26 cellular contexts compared by ENCODE assay signal in the genomic region with DNA sequence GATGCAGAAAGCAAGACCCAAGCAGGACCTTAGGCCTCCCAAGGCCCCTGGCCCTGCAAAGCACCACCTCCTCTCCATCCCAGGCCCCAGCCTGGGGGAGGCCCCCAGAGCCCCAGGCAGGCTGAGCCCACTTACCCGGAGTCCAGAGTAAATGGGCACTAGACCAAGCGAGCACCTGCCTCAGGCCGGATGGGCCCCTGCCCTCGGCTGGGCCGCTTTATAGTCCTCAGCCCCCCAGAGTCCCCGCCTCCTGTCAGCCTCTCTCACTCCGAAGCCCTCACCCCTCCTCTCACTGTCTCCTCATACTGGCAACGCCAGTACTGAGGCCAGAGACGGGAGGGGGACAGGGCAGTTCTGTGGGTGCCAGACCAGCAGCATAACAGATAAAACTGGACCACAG. TPM values are rescaled to one million over a fixed set of nuclear protein-coding genes. Genes with fewer than 3 reads are reported as not detected.
"Had no signal": no experiment of that assay in that cellular context is flagged by ENCODE, and none has a peak within 500 bp of the region (broad histone marks: within the 10 kb centered on the region; RNA-seq: fewer than 3 reads in every experiment).

A gene with protein sequence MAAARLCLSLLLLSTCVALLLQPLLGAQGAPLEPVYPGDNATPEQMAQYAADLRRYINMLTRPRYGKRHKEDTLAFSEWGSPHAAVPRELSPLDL (minus strand): TSS at position 191 of the 400 bp plus-strand sequence. CDS start 822 bp downstream, outside the sequence.

- H2AFZ ChIP-seq: PC-9 had no signal

- H3K27ac ChIP-seq: ascending aorta, PC-9 had no signal

- H3K36me3 ChIP-seq: ascending aorta had no signal

- H3K9me3 Mint-ChIP-seq: activated naive CD4-positive, alpha-beta T cell treated with anti-CD3 and anti-CD28 coated beads, Interleukin-2, amount 50 U/mL, for 72 hours; activated naive CD8-positive, alpha-beta T cell treated with anti-CD3 and anti-CD28 coated beads, Interleukin-2, amount 50 U/mL, for 24 hours; activated T-cell treated with anti-CD3 and anti-CD28 coated beads, Interleukin-2, amount 50 U/mL, for 4 hours; brain; WTC11 had no signal

- H3K36me3 Mint-ChIP-seq: activated naive CD4-positive, alpha-beta T cell treated with anti-CD3 and anti-CD28 coated beads, Interleukin-2, amount 50 U/mL, for 72 hours; brain; WTC11 had no signal

- H3K27ac Mint-ChIP-seq: activated naive CD8-positive, alpha-beta T cell treated with anti-CD3 and anti-CD28 coated beads, Interleukin-2, amount 50 U/mL, for 24 hours; T-helper 17 cell had no signal

- H3K4me1 ChIP-seq: ascending aorta had no signal

- H3K4me2 ChIP-seq: PC-9 had no signal

- ATAC-seq: activated naive CD4-positive, alpha-beta T cell treated with anti-CD3 and anti-CD28 coated beads, Interleukin-2, amount 50 U/mL, for 72 hours; activated naive CD8-positive, alpha-beta T cell treated with anti-CD3 and anti-CD28 coated beads, Interleukin-2, amount 50 U/mL, for 24 hours; activated T-cell treated with anti-CD3 and anti-CD28 coated beads, Interleukin-2, amount 50 U/mL, for 4 hours; T-helper 17 cell; WTC11 had no signal

- H3K4me3 Mint-ChIP-seq: activated naive CD8-positive, alpha-beta T cell treated with anti-CD3 and anti-CD28 coated beads, Interleukin-2, amount 50 U/mL, for 24 hours; activated T-cell treated with anti-CD3 and anti-CD28 coated beads, Interleukin-2, amount 50 U/mL, for 4 hours; brain; T-helper 17 cell; WTC11 had no signal

- DNase-seq: activated CD4-positive, alpha-beta T cell treated with anti-CD3 and anti-CD28 coated beads for 48 hours; activated CD4-positive, alpha-beta T cell treated with anti-CD3 and anti-CD28 coated beads, Interleukin-2, amount 50 U/mL, for 4 hours; activated CD4-positive, CD25-positive, alpha-beta regulatory T cell treated with anti-CD3 and anti-CD28 coated beads, Interleukin-2, amount 50 U/mL, for 72 hours; activated CD8-positive, alpha-beta memory T cell treated with anti-CD3 and anti-CD28 coated beads for 24 hours; activated effector memory CD4-positive, alpha-beta T cell treated with anti-CD3 and anti-CD28 coated beads, Interleukin-2, amount 50 U/mL, for 16 hours; activated naive CD4-positive, alpha-beta T cell treated with Interleukin-2 at 50 U/mL for 16 hours; activated naive CD8-positive, alpha-beta T cell treated with anti-CD3 and anti-CD28 coated beads, Interleukin-2, amount 50 U/mL, for 24 hours; activated T-cell treated with anti-CD3 and anti-CD28 coated beads, Interleukin-2, amount 50 U/mL, for 4 hours; amniotic stem cell; Karpas-422; MM.1S; NCI-H1105; NCI-H1436; NCI-H187; NCI-H2081 treated with DMSO at 0.1 percent for 48 hours; NCI-H446; NCI-H524; PC-9; SHP77 treated with DMSO at 0.1 percent for 48 hours; T-helper 17 cell; T-helper 9 cell had no signal

- H3K4me3 ChIP-seq: ascending aorta, PC-9 had no signal

- H3K9me3 ChIP-seq: ascending aorta had no signal

- H3K27me3 ChIP-seq: ascending aorta had no signal

RNA-seq across cellular contexts. Expression of the gene that starts here (rescaled TPM):
- total RNA-seq: activated naive CD4-positive, alpha-beta T cell treated with anti-CD3 and anti-CD28 coated beads, Interleukin-2, amount 50 U/mL, for 72 hours; activated T-cell treated with anti-CD3 and anti-CD28 coated beads, Interleukin-2, amount 50 U/mL, for 4 hours; ascending aorta; PC-9; SK-MEL-5; T-helper 17 cell; WTC11 had no signal
